Comparison of ENCODE assay signal across 9 cellular contexts in the genomic region with DNA sequence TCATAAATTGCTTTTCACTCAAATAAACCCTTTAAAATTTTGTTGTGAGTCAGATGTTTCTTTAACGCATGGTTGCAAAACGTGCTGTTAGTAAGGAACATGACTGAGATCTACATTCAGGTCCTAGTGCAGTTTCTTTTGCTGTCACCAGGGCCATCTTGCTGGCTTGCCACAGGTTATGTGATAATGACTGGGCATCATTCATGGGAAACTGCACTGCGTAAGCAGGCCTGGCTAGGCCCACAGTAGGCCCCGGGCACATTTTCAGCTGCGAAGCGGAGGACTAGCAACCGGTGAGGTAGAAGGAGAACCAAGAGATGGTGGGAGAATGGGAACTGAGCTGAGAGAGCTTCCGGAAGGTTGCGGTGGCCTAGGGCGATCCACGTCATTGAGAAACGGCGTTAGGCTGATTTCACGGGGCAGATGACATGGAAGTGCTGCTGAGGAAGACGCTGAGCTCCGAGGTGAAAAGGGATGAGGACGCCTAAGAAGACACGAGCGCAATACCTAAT. TPM values are rescaled to one million over a fixed set of nuclear protein-coding genes. Genes with fewer than 3 reads are reported as not detected.
DNase-seq lines count a peak whose midpoint lies in the region; TF ChIP-seq lines count a peak whose summit lies in the region.
"Had no signal": no experiment of that assay in that cellular context is flagged by ENCODE, and none has a peak within 500 bp of the region (broad histone marks: within the 10 kb centered on the region; RNA-seq: fewer than 3 reads in every experiment).

No MANE protein-coding gene starts in this region.

- no peaks in the 10 kb centered on the region for H3K9me3 ChIP-seq in WERI-Rb-1 (ENCODE audit: severe bottlenecking)

- H3K27ac ChIP-seq in skin epidermis = peak overlapping the region; percentile 15 to 100 (median 97)
- no peak overlapping the region for H3K27ac ChIP-seq in WERI-Rb-1

- H3K9me3 Mint-ChIP-seq in activated CD4-positive, alpha-beta T cell treated with anti-CD3 and anti-CD28 coated beads, Interleukin-2, amount 10 ng/mL, durations not matched to agents 24 days and 14 days = no peaks in the 10 kb centered on the region

- intact Hi-C loops in activated CD4-positive, alpha-beta T cell treated with anti-CD3 and anti-CD28 coated beads, Interleukin-2, amount 10 ng/mL, durations not matched to agents 24 days and 14 days (cut with micrococcal nuclease) = no loop called here

- peaks cover 64% of the 10 kb centered on the region for H3K4me1 Mint-ChIP-seq in activated CD4-positive, alpha-beta T cell treated with anti-CD3 and anti-CD28 coated beads, Interleukin-2, amount 10 ng/mL, durations not matched to agents 24 days and 14 days

- H3K27me3 Mint-ChIP-seq in activated CD4-positive, alpha-beta T cell treated with anti-CD3 and anti-CD28 coated beads, Interleukin-2, amount 10 ng/mL, durations not matched to agents 24 days and 14 days = no peaks in the 10 kb centered on the region

- peaks cover 7% of the 10 kb centered on the region for H3K36me3 Mint-ChIP-seq in activated CD4-positive, alpha-beta T cell treated with anti-CD3 and anti-CD28 coated beads, Interleukin-2, amount 10 ng/mL, durations not matched to agents 24 days and 14 days (ENCODE audit: low read depth)

- H3K4me3 Mint-ChIP-seq in activated CD4-positive, alpha-beta T cell treated with anti-CD3 and anti-CD28 coated beads, Interleukin-2, amount 10 ng/mL, durations not matched to agents 24 days and 14 days = peak overlapping the region; percentile 10

- TF ChIP-seq CTCF in choroid plexus epithelial cell (conservative IDR thresholded peaks at IDR 0.05; ENCODE audit: low read depth, low read length) (peak; percentile 6), WERI-Rb-1 (IDR thresholded peaks at IDR 0.05; ENCODE audit: low read depth, low read length) (no peak)

- peak overlapping the region; percentile 91 for H3K27ac Mint-ChIP-seq in activated CD4-positive, alpha-beta T cell treated with anti-CD3 and anti-CD28 coated beads, Interleukin-2, amount 10 ng/mL, durations not matched to agents 24 days and 14 days

- DNase-seq in activated CD4-positive, alpha-beta T cell treated with anti-CD3 and anti-CD28 coated beads, Interleukin-2, amount 10 ng/mL, durations not matched to agents 24 days and 14 days = peak; percentile 72
- DNase-seq in activated CD4-positive, alpha-beta T cell treated with anti-CD3 and anti-CD28 coated beads for 1 hour = no peak
- DNase-seq in MV-4-11 (lab: John Stamatoyannopoulos, UW) (peak; percentile 84), choroid plexus epithelial cell (ENCODE audit: low read depth) (peak; percentile 42), NCI-H2227 (lab: John Stamatoyannopoulos, UW; ENCODE audit: unreplicated experiment) (no peak), DMS53 (lab: John Stamatoyannopoulos, UW) (no peak), WERI-Rb-1 (no peak)
- DNase-seq: NCI-H1436 treated with DMSO at 0.1 percent for 48 hours had no signal

- no peak overlapping the region for H3K4me3 ChIP-seq in choroid plexus epithelial cell (ENCODE audit: low read depth, low read length)
- no peak overlapping the region for H3K4me3 ChIP-seq in skin epidermis
- H3K4me3 ChIP-seq in WERI-Rb-1 (ENCODE audit: low read depth, low read length) = no peak overlapping the region

- no peaks in the 10 kb centered on the region for H3K27me3 ChIP-seq in WERI-Rb-1 (ENCODE audit: insufficient read depth, low read depth, severe bottlenecking)

- H3K36me3 ChIP-seq in WERI-Rb-1 = no peaks in the 10 kb centered on the region

RNA-seq across cellular contexts. Expression of a gene that starts 3.2 kb away (rescaled TPM):
- total RNA-seq in activated CD4-positive, alpha-beta T cell treated with anti-CD3 and anti-CD28 coated beads, Interleukin-2, amount 10 ng/mL, durations not matched to agents 24 days and 14 days = 5.3 and 6.8 TPM in 2 replicates

RNA-seq across cellular contexts. Expression of a gene that starts 12.7 kb away (rescaled TPM):
- 62.1 and 63.0 TPM in 2 replicates for total RNA-seq in activated CD4-positive, alpha-beta T cell treated with anti-CD3 and anti-CD28 coated beads, Interleukin-2, amount 10 ng/mL, durations not matched to agents 24 days and 14 days

RNA-seq across cellular contexts. Expression of a gene that starts 17.1 kb away (rescaled TPM):
- 5.3 and 11.2 TPM in 2 replicates for total RNA-seq in activated CD4-positive, alpha-beta T cell treated with anti-CD3 and anti-CD28 coated beads, Interleukin-2, amount 10 ng/mL, durations not matched to agents 24 days and 14 days

RNA-seq across cellular contexts. Expression of a gene that starts 20.2 kb away (rescaled TPM):
- total RNA-seq in activated CD4-positive, alpha-beta T cell treated with anti-CD3 and anti-CD28 coated beads, Interleukin-2, amount 10 ng/mL, durations not matched to agents 24 days and 14 days = 0.69 TPM in 1 of 2 replicates, not detected in the other

RNA-seq across cellular contexts. Expression of a gene that starts 34.4 kb away (rescaled TPM):
- 131 and 133 TPM in 2 replicates for total RNA-seq in activated CD4-positive, alpha-beta T cell treated with anti-CD3 and anti-CD28 coated beads, Interleukin-2, amount 10 ng/mL, durations not matched to agents 24 days and 14 days

Comparison
In these comparisons a context has a peak if more than half of its experiments do, and no peak if none do; other contexts are left out.
1. DNase-seq: peak in activated CD4-positive, alpha-beta T cell treated with anti-CD3 and anti-CD28 coated beads, Interleukin-2, amount 10 ng/mL, durations not matched to agents 24 days and 14 days (single experiment), MV-4-11 (single experiment) and choroid plexus epithelial cell (single experiment); none in activated CD4-positive, alpha-beta T cell treated with anti-CD3 and anti-CD28 coated beads for 1 hour (single experiment), NCI-H2227 (single experiment), DMS53 (single experiment) and WERI-Rb-1 (single experiment).